10 cellular contexts compared by ENCODE assay signal in genomic region chrX:69060631-69061408, GRCh38.
A peak's percentile ranks its signal among the peaks of the same experiment; 100 is the strongest.
DNase-seq lines count a peak whose midpoint lies in the region; ATAC-seq and TF ChIP-seq lines count a peak whose summit lies in the region.
"Had no signal": no experiment of that assay in that cellular context is flagged by ENCODE, and none has a peak within 500 bp of the region (broad histone marks: within the 10 kb centered on the region; RNA-seq: fewer than 3 reads in every experiment).

No MANE protein-coding gene starts in this region.

- no peaks in the 10 kb centered on the region for H3K4me1 ChIP-seq in Caco-2
- no peaks in the 10 kb centered on the region for H3K4me1 ChIP-seq in PC-9 (replicated peaks; ENCODE audit: insufficient read depth)
- peaks cover 0 to 4% of the 10 kb centered on the region in 2 donors for H3K4me1 ChIP-seq in neuronal stem cell (ENCODE audit: control insufficient read depth in 2 of 2, insufficient read depth in 1 of 2, low read depth in 1 of 2, low read length in 2 of 2)
- H3K4me1 ChIP-seq: SJCRH30 had no signal

- peak overlapping the region; percentile 16 for H2BK120ac ChIP-seq in neuronal stem cell (ENCODE audit: low read depth, low read length)

- TF ChIP-seq CTCF in Caco-2 (IDR thresholded peaks at IDR 0.05; ENCODE audit: insufficient read depth in 1 of 2, low read depth in 1 of 2, low read length in 1 of 2, severe bottlenecking in 1 of 2, unreplicated experiment in 1 of 2): peak in 1 of 2 experiments; percentile 35
- TF ChIP-seq CTCF in PC-9 (conservative IDR thresholded peaks at IDR 0.05): peak; percentile 54; the same call in 1 of the 2 replicates
- TF ChIP-seq CTCF in fibroblast of pulmonary artery (IDR thresholded peaks at IDR 0.05; ENCODE audit: low read length, missing control alignments): peak; percentile 55

- no peaks in the 10 kb centered on the region for H3K36me3 ChIP-seq in Caco-2 (ENCODE audit: control insufficient read depth, insufficient read depth, low read length)
- no peaks in the 10 kb centered on the region for H3K36me3 ChIP-seq in PC-9 (ENCODE audit: low read depth)
- no peaks in the 10 kb centered on the region for H3K36me3 ChIP-seq in neuronal stem cell (replicated peaks in 1 of 2; ENCODE audit: control insufficient read depth in 2 of 2, insufficient read depth in 2 of 2, low read length in 2 of 2)
- H3K36me3 ChIP-seq: SJCRH30 had no signal

- CTCF ChIA-PET in Caco-2 (lab: Charles Lee) (interaction anchor here (0.5 to 2.2 kb wide), 3 partner anchors 196 to 233 kb away, joined by 6 to 20 read pairs (median 9); partner anchors contain the start of gene EFNB1), PC-9 (lab: Charles Lee) (interaction anchor here (0.6 to 2.1 kb wide), 2 partner anchors 32 to 233 kb away, joined by 4 to 14 read pairs; partner anchors contain the start of gene EFNB1)

- H3K27me3 Mint-ChIP-seq in Caco-2 (ENCODE audit: insufficient read depth, unreplicated experiment): no peaks in the 10 kb centered on the region

- no peak overlapping the region for H4K91ac ChIP-seq in neuronal stem cell (ENCODE audit: low read depth, low read length, poor library complexity)

- no peaks in the 10 kb centered on the region for H3K27me3 ChIP-seq in Caco-2 (replicated peaks; ENCODE audit: control insufficient read depth, insufficient read depth, low read length)
- H3K27me3 ChIP-seq in PC-9 (ENCODE audit: insufficient read depth, low read depth): no peaks in the 10 kb centered on the region
- peaks cover 0 to 11% (median 0%) of the 10 kb centered on the region in 3 experiments for H3K27me3 ChIP-seq in neuronal stem cell (ENCODE audit: control insufficient read depth in 3 of 3, insufficient read depth in 3 of 3, low read depth in 1 of 3, low read length in 3 of 3)
- H3K27me3 ChIP-seq: SJCRH30 had no signal

- H3K79me2 ChIP-seq in PC-9 (ENCODE audit: low read depth): no peaks in the 10 kb centered on the region

- H3K27ac Mint-ChIP-seq in Caco-2 (ENCODE audit: unreplicated experiment): no peak overlapping the region

- intact Hi-C loops in Caco-2 (cut with micrococcal nuclease; ENCODE audit: unreplicated experiment) (loop anchor here (1.0 kb wide), 1 partner anchor 233 kb away; no protein-coding TSS in a partner anchor), PC-9 (cut with micrococcal nuclease; ENCODE audit: unreplicated experiment) (loop anchor here (1.0 to 10.0 kb wide), 3 partner anchors 164 to 233 kb away; no protein-coding TSS in a partner anchor)

- H3K9me2 ChIP-seq in PC-9 (ENCODE audit: insufficient read depth): no peaks in the 10 kb centered on the region

- H3K9me3 Mint-ChIP-seq in Caco-2 (ENCODE audit: unreplicated experiment): no peaks in the 10 kb centered on the region

- no peak overlapping the region for H4K8ac ChIP-seq in neuronal stem cell (ENCODE audit: low read depth, low read length)

- H2BK15ac ChIP-seq in neuronal stem cell (ENCODE audit: low read length): no peak overlapping the region

- DNase-seq in Caco-2 (peak; percentile 34 to 35), PC-9 (peak in 1 of 2 experiments; percentile 41), fibroblast of pulmonary artery (ENCODE audit: low read depth) (peak; percentile 66), neuronal stem cell (ENCODE audit: low spot score) (no peak), anterior cingulate cortex (lab: John Stamatoyannopoulos, UW) (no peak), foreskin melanocyte (no peak)
- DNase-seq: occipital lobe, SJCRH30 had no signal

- no peak overlapping the region for H3K4me2 ChIP-seq in PC-9
- no peak overlapping the region for H3K4me2 ChIP-seq in neuronal stem cell (ENCODE audit: insufficient read depth, low read length, poor library complexity, severe bottlenecking)

- POLR2A ChIA-PET in Caco-2 (lab: Charles Lee) (interaction anchor here (1.0 kb wide), 1 partner anchor 232 kb away, joined by 6 read pairs; the partner anchor contains the start of gene EFNB1), PC-9 (lab: Charles Lee; ENCODE audit: unreplicated experiment) (interaction anchor here (1.1 kb wide), 1 partner anchor 232 kb away, joined by 3 read pairs; the partner anchor contains the start of gene EFNB1)

- ATAC-seq in HG03039 (IDR thresholded peaks at IDR 0.05; ENCODE audit: unreplicated experiment): no peak
- ATAC-seq in HG02973 (IDR thresholded peaks at IDR 0.05; ENCODE audit: unreplicated experiment): no peak

- peak overlapping the region; percentile 7 for H2AK5ac ChIP-seq in neuronal stem cell (ENCODE audit: low read depth, low read length)

- no peak overlapping the region for H3K4me3 Mint-ChIP-seq in Caco-2 (ENCODE audit: unreplicated experiment)

- H2AFZ ChIP-seq in PC-9 (no peak overlapping the region), neuronal stem cell (ENCODE audit: low read length) (peak overlapping the region; percentile 75)

- BruUV-seq in Caco-2 (replicated peaks; lab: Mats Ljungman, UMichigan) (no TSS peak), PC-9 (replicated peaks; lab: Mats Ljungman, UMichigan) (no TSS peak)

- H3K9me3 ChIP-seq in Caco-2 (no peaks in the 10 kb centered on the region; the same call in 1 of the 2 replicates), PC-9 (ENCODE audit: insufficient read depth, low read depth) (no peaks in the 10 kb centered on the region), neuronal stem cell (replicated peaks in 1 of 2; ENCODE audit: control insufficient read depth in 2 of 2, insufficient read depth in 1 of 2, low read depth in 1 of 2, low read length in 2 of 2) (no peaks in the 10 kb centered on the region)
- H3K9me3 ChIP-seq: SJCRH30 had no signal

- H3K23ac ChIP-seq in neuronal stem cell (ENCODE audit: low read depth, low read length, poor library complexity): no peak overlapping the region

- no peaks in the 10 kb centered on the region for H3K4me1 Mint-ChIP-seq in Caco-2 (ENCODE audit: low read depth, unreplicated experiment)

- H3K9ac ChIP-seq in neuronal stem cell (ENCODE audit: low read depth, low read length, poor library complexity): no peak overlapping the region

- H3K36me3 Mint-ChIP-seq in Caco-2 (ENCODE audit: insufficient read depth, unreplicated experiment): no peaks in the 10 kb centered on the region

- no peaks in the 10 kb centered on the region for H3F3A ChIP-seq in PC-9 (ENCODE audit: insufficient read depth, low read depth)

- H2BK5ac ChIP-seq in neuronal stem cell (ENCODE audit: low read length): no peak overlapping the region

- H3K79me1 ChIP-seq in neuronal stem cell (ENCODE audit: low read depth, low read length): no peaks in the 10 kb centered on the region

- no peak overlapping the region for H3K18ac ChIP-seq in neuronal stem cell (ENCODE audit: low read length)

- no peak overlapping the region for H3K27ac ChIP-seq in PC-9
- H3K27ac ChIP-seq in neuronal stem cell (replicated peaks; ENCODE audit: low read length): no peak overlapping the region
- H3K27ac ChIP-seq: SJCRH30 had no signal

- H2BK12ac ChIP-seq in neuronal stem cell (ENCODE audit: low read length): no peak overlapping the region

- no peaks in the 10 kb centered on the region for H4K20me1 ChIP-seq in PC-9 (ENCODE audit: insufficient read depth)

- no peak overlapping the region for H3K4ac ChIP-seq in neuronal stem cell (ENCODE audit: low read length)

- no peak overlapping the region for H3K14ac ChIP-seq in neuronal stem cell (ENCODE audit: low read length)

- H3K4me3 ChIP-seq in Caco-2 (ENCODE audit: low read depth, low read length): no peak overlapping the region
- H3K4me3 ChIP-seq in PC-9: no peak overlapping the region
- no peak overlapping the region for H3K4me3 ChIP-seq in fibroblast of pulmonary artery (replicated peaks; ENCODE audit: low read depth, low read length)
- H3K4me3 ChIP-seq in neuronal stem cell (ENCODE audit: low read length in 2 of 2): no peak overlapping the region
- H3K4me3 ChIP-seq: SJCRH30 had no signal

- no CpG with 5 or more reads among the region's 6 CpGs for WGBS in neuronal stem cell (ENCODE audit: extremely low coverage in 2 of 2, insufficient read length in 2 of 2, insufficient replicate concordance in 1 of 2), 2 donors

Comparison
In these comparisons a context has a peak if more than half of its experiments do, and no peak if none do; other contexts are left out.
1. DNase-seq: peak in Caco-2 (2 of 2) and fibroblast of pulmonary artery (single experiment); none in neuronal stem cell (single experiment), anterior cingulate cortex (0 of 58) and foreskin melanocyte (single experiment).